8 cellular contexts compared by ENCODE assay signal in the genomic region with DNA sequence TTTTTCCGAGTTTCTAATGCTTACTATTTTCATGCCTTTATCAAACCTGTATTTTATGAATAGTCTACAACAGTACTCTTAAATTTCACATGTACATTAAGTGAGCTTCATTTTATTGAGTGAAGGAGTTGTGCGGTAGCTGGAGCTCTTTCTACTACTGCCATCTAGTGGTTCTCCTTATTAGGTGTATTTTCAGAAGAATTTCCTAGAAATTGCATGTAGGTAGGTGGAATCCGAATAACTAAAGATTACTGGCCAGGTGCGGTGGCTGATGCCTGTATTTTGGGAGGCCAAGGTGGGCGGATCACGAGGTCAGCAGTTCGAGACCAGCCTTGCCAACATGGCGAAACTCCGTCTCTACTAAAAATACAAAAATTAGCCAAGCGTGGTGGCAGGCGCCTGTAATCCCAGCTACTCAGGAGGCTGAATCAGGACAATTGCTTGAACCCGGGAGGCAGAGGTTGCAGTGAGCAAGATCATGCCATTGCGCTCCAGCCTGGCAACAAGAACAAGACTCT. TPM values are rescaled to one million over a fixed set of nuclear protein-coding genes. Genes with fewer than 3 reads are reported as not detected.
DNase-seq lines count a peak whose midpoint lies in the region; TF ChIP-seq lines count a peak whose summit lies in the region.

No MANE protein-coding gene starts in this region.

- H3K36me3 Mint-ChIP-seq in HFFc6 (ENCODE audit: low read depth) (no peaks in the 10 kb centered on the region), nephron progenitor cell (ENCODE audit: low read depth) (no peaks in the 10 kb centered on the region)

- H3K27me3 Mint-ChIP-seq in HFFc6 (ENCODE audit: insufficient read depth) = no peaks in the 10 kb centered on the region
- H3K27me3 Mint-ChIP-seq in nephron progenitor cell (ENCODE audit: low read depth, poor library complexity) = peaks cover 4% of the 10 kb centered on the region

- peaks cover 0 to 5% (median 0%) of the 10 kb centered on the region in 4 donors for H3K27me3 ChIP-seq in esophagus squamous epithelium

- H3K27ac Mint-ChIP-seq in HFFc6 = no peak overlapping the region
- H3K27ac Mint-ChIP-seq in nephron progenitor cell = no peak overlapping the region

- peak; percentile 17 for DNase-seq in stimulated activated CD4-positive, alpha-beta T cell treated with anti-CD3 and anti-CD28 coated beads, Interleukin-15, amount 100 ng/mL, for 24 hours
- DNase-seq in stimulated activated CD4-positive, alpha-beta T cell treated with anti-CD3 and anti-CD28 coated beads, Interleukin-12 subunit alpha, Interleukin-12 subunit beta, amount 100 ng/mL, for 4 hours = no peak
- peak; percentile 34 for DNase-seq in HFFc6
- DNase-seq in NCI-H1092 treated with DMSO at 0.1 percent for 48 hours (lab: John Stamatoyannopoulos, UW) = peak; percentile 83
- peak; percentile 54 for DNase-seq in SKM-1 (lab: John Stamatoyannopoulos, UW; ENCODE audit: unreplicated experiment)
- DNase-seq in esophagus squamous epithelium (lab: John Stamatoyannopoulos, UW) = no peak
- peak; percentile 17 for DNase-seq in nephron progenitor cell
- no peak for DNase-seq in mesenteric fat pad (ENCODE audit: low spot score)

- no peaks in the 10 kb centered on the region for H3K36me3 ChIP-seq in esophagus squamous epithelium

- TF ChIP-seq CTCF in HFFc6 (IDR thresholded peaks at IDR 0.05) (peak; percentile 93), esophagus squamous epithelium (IDR thresholded peaks at IDR 0.05) (peak; percentile 31 to 80 (median 70)), nephron progenitor cell (IDR thresholded peaks at IDR 0.05) (peak; percentile 81)

- H3K4me1 Mint-ChIP-seq in HFFc6 (ENCODE audit: low read depth) (peaks cover 10% of the 10 kb centered on the region; the same call in 1 of the 2 replicates), nephron progenitor cell (peaks cover 5% of the 10 kb centered on the region)

- no peak overlapping the region; the same call in 1 of the 2 replicates for H3K4me3 Mint-ChIP-seq in HFFc6
- no peak overlapping the region for H3K4me3 Mint-ChIP-seq in nephron progenitor cell

- TF ChIP-seq POLR2A in esophagus squamous epithelium (IDR thresholded peaks at IDR 0.05) = no peak

- no peak overlapping the region for H3K27ac ChIP-seq in esophagus squamous epithelium

- no peak overlapping the region for H3K4me3 ChIP-seq in esophagus squamous epithelium

- whole genome bisulfite sequencing in esophagus squamous epithelium, 2 donors = 20 to 29% methylated on average over 13 of the region's 13 CpGs

- intact Hi-C loops in esophagus squamous epithelium (cut with DNase I) = loop anchor here (10.0 kb wide), 2 partner anchors 130 to 480 kb away; no protein-coding TSS in a partner anchor

- H3K9me3 Mint-ChIP-seq in HFFc6 (no peaks in the 10 kb centered on the region), nephron progenitor cell (no peaks in the 10 kb centered on the region)

- peaks cover 0 to 4% (median 0%) of the 10 kb centered on the region in 3 donors for H3K4me1 ChIP-seq in esophagus squamous epithelium

- H3K9me3 ChIP-seq in esophagus squamous epithelium = no peaks in the 10 kb centered on the region

RNA-seq across cellular contexts. Expression of a gene that starts 38.3 kb away (rescaled TPM):
- not detected for total RNA-seq in HFFc6 (2021; fragmentation: NEBNext Ultra II Directional; extraction: Animal tissue kit (Norgen Biotek cat#: 25700))
- not detected for total RNA-seq in esophagus squamous epithelium
- not detected for total RNA-seq in mesenteric fat pad

Comparison
In these comparisons a context has a peak if more than half of its experiments do, and no peak if none do; other contexts are left out.
1. DNase-seq: peak in stimulated activated CD4-positive, alpha-beta T cell treated with anti-CD3 and anti-CD28 coated beads, Interleukin-15, amount 100 ng/mL, for 24 hours (single experiment), HFFc6 (single experiment), NCI-H1092 treated with DMSO at 0.1 percent for 48 hours (single experiment), SKM-1 (single experiment) and nephron progenitor cell (single experiment); none in stimulated activated CD4-positive, alpha-beta T cell treated with anti-CD3 and anti-CD28 coated beads, Interleukin-12 subunit alpha, Interleukin-12 subunit beta, amount 100 ng/mL, for 4 hours (single experiment), esophagus squamous epithelium (single experiment) and mesenteric fat pad (single experiment).
2. Peak in every context shown above with its lines, with median percentiles within 50 percentile points of each other: CTCF ChIP-seq.